In the genomic region with DNA sequence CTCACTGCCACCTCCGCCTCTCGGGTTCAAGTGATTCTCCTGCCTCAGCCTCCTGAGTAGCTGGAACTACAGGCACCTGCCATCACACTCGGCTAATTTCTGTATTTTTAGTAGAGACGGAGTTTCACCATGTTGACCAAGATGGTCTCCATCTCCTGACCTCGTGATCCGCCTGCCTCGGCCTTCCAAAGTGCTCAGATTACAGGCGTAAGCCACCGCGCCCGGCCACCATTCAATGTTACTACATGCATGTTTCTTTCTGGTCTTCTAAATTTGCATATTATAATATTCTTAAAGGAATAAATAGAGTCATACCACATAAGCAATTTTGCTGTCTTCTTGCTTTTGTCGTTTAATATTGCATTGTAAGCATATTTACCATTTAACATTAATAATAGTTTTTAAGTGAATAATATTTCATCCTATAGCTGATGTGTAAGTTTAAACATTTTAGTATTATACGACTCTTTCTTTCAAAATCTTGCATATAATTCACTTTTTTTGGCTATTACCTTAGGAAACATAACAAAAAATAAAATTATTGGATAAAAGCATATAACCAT, we compare ENCODE assay signal across 33 cellular contexts.
"Had no signal": no experiment of that assay in that cellular context is flagged by ENCODE, and none has a peak within 500 bp of the region (broad histone marks: within the 10 kb centered on the region; RNA-seq: fewer than 3 reads in every experiment).

No MANE protein-coding gene starts in this region.

- H3K4me1 ChIP-seq: adrenal gland, body of pancreas, breast epithelium had no signal

- ATAC-seq: activated CD8-positive, alpha-beta T cell treated with anti-CD3 and anti-CD28 coated beads for 36 hours; activated naive CD4-positive, alpha-beta T cell treated with anti-CD3 and anti-CD28 coated beads, Interleukin-2, amount 50 U/mL, for 72 hours; activated T-cell treated with anti-CD3 and anti-CD28 coated beads, Interleukin-2, amount 50 U/mL, for 4 hours; activated T-cell treated with anti-CD3 and anti-CD28 coated beads, Interleukin-2, amount 50 U/mL, for 72 hours; activated T-helper 17 cell treated with anti-CD3 and anti-CD28 coated beads, Interleukin-2, amount 50 U/mL, for 72 hours; body of pancreas had no signal

- H3K9me3 ChIP-seq: adrenal gland, body of pancreas, breast epithelium had no signal

- H3K27me3 ChIP-seq: adrenal gland, body of pancreas, brain microvascular endothelial cell, breast epithelium had no signal

- H3K4me3 ChIP-seq: adrenal gland, body of pancreas, breast epithelium had no signal

- FAIRE-seq: astrocyte, TTC549 had no signal

- DNase-seq: activated B cell treated with CpG ODN at 0.5 μM for 24 hours; activated CD4-positive, alpha-beta memory T cell treated with anti-CD3 and anti-CD28 coated beads for 36 hours; activated CD4-positive, alpha-beta T cell treated with anti-CD3 and anti-CD28 coated beads for 4 hours; activated CD4-positive, alpha-beta T cell treated with anti-CD3 and anti-CD28 coated beads, Interleukin-2, amount 10 ng/mL, durations not matched to agents 24 days and 14 days; activated CD4-positive, alpha-beta T cell treated with anti-CD3 and anti-CD28 coated beads, Interleukin-2, amount 50 U/mL, for 1 hour; activated CD4-positive, alpha-beta T cell treated with anti-CD3 and anti-CD28 coated beads, Interleukin-2, amount 50 U/mL, for 4 hours; activated CD4-positive, CD25-positive, alpha-beta regulatory T cell treated with anti-CD3 and anti-CD28 coated beads, Interleukin-2, amount 50 U/mL, for 72 hours; activated CD8-positive, alpha-beta memory T cell treated with anti-CD3 and anti-CD28 coated beads, Interleukin-2, amount 50 U/mL, for 4 hours; activated CD8-positive, alpha-beta T cell treated with anti-CD3 and anti-CD28 coated beads for 36 hours; activated effector memory CD4-positive, alpha-beta T cell treated with anti-CD3 and anti-CD28 coated beads, Interleukin-2, amount 50 U/mL, for 16 hours; activated gamma-delta T cell treated with Interleukin-2 at 50 U/mL for 16 hours; activated naive CD4-positive, alpha-beta T cell; activated naive CD4-positive, alpha-beta T cell treated with anti-CD3 and anti-CD28 coated beads for 36 hours; activated naive CD4-positive, alpha-beta T cell treated with anti-CD3 and anti-CD28 coated beads, Interleukin-2, amount 50 U/mL, for 16 hours; activated naive CD8-positive, alpha-beta T cell treated with anti-CD3 and anti-CD28 coated beads for 36 hours; activated T-cell treated with anti-CD3 and anti-CD28 coated beads for 4 hours; activated T-cell treated with anti-CD3 and anti-CD28 coated beads, Interleukin-2, amount 50 U/mL, for 1 hour; activated T-cell treated with anti-CD3 and anti-CD28 coated beads, Interleukin-2, amount 50 U/mL, for 4 hours; activated T-cell treated with anti-CD3 and anti-CD28 coated beads, Interleukin-2, amount 50 U/mL, for 72 hours; adrenal gland; amniotic stem cell; aorta; body of pancreas; brain microvascular endothelial cell; central memory CD4-positive, alpha-beta T cell; T-helper 2 cell; T-helper 9 cell had no signal

- H3K36me3 ChIP-seq: adrenal gland, brain microvascular endothelial cell, breast epithelium had no signal

- H3K27ac ChIP-seq: adrenal gland, body of pancreas, brain microvascular endothelial cell, breast epithelium, VCaP had no signal
